In the genomic region with DNA sequence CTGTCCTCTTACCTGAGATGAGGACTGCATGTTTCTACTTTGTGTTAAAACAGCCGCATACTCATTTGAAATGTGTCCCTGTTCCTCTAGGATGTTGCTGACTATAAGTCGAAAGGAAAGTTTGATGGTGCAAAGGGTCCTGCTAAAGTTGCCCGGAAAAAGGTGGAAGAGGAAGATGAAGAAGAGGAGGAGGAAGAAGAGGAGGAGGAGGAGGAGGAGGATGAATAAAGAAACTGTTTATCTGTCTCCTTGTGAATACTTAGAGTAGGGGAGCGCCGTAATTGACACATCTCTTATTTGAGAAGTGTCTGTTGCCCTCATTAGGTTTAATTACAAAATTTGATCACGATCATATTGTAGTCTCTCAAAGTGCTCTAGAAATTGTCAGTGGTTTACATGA, we compare ENCODE assay signal across 6 cellular contexts. TPM values are rescaled to one million over a fixed set of nuclear protein-coding genes. Genes with fewer than 3 reads are reported as not detected.
DNase-seq lines count a peak whose midpoint lies in the region; ATAC-seq, FAIRE-seq and TF ChIP-seq lines count a peak whose summit lies in the region.
"Not testable (repeated sequence)": the region's sequence is repeated elsewhere in the genome, so short reads cannot be mapped to it uniquely, and the experiment has no call there.

No MANE protein-coding gene starts in this region.

- not testable (repeated sequence) for H3K4me1 ChIP-seq in A549; HEK293 (ENCODE audit: control insufficient read depth, insufficient read depth, low read length); H1 (replicated peaks in 1 of 4; ENCODE audit: control insufficient read depth in 3 of 4, insufficient read depth in 4 of 4, low read length in 3 of 4); pancreas

- not testable (repeated sequence) for H2BK5ac ChIP-seq in H1 (ENCODE audit: low read depth, low read length)

- H3K36me3 Mint-ChIP-seq in Calu3 (ENCODE audit: insufficient read depth, unreplicated experiment) (peaks cover 24% of the 10 kb centered on the region), endothelial cell (ENCODE audit: low read depth, unreplicated experiment) (peaks cover 15% of the 10 kb centered on the region)

- POLR2A ChIA-PET in A549 (lab: Yijun Ruan, JAX); HEK293 (lab: Yijun Ruan, JAX): not testable (repeated sequence)
- POLR2A ChIA-PET in H1 (lab: Charles Lee; ENCODE audit: partially characterized antibody), result interaction anchor here (0.9 to 1.5 kb wide), 2 partner anchors 10 to 13 kb away, joined by 3 to 7 read pairs; no protein-coding TSS in a partner anchor

- H3K56ac ChIP-seq in H1 (replicated peaks; ENCODE audit: insufficient read length, low read depth, low read length), result not testable (repeated sequence)

- not testable (repeated sequence) for TF ChIP-seq POLR2A in A549 (IDR thresholded peaks at IDR 0.05; ENCODE audit: low read length); H1 (IDR thresholded peaks at IDR 0.05; ENCODE audit: control extremely low read depth in 1 of 2, low read depth in 2 of 2, low read length in 2 of 2)

- peaks cover 11% of the 10 kb centered on the region for H3K4me1 Mint-ChIP-seq in Calu3 (ENCODE audit: low read depth, unreplicated experiment)
- peaks cover 12% of the 10 kb centered on the region for H3K4me1 Mint-ChIP-seq in endothelial cell (ENCODE audit: unreplicated experiment)

- 94% methylated on average over 6 of the region's 6 CpGs for WGBS in A549 (ENCODE audit: missing lambda C conversion rate)
- 93% methylated on average over 6 of the region's 6 CpGs; no CpG with 5 or more reads in 1 of the 2 experiments for WGBS in H1 (ENCODE audit: extremely low coverage in 1 of 2, insufficient coverage in 1 of 2, insufficient read length in 1 of 2, insufficient replicate concordance in 2 of 2, low coverage in 1 of 2, low lambda C conversion rate in 2 of 2, missing lambda C conversion rate in 1 of 2), 2 experiments
- 85 to 97% methylated on average over 6 of the region's 6 CpGs for WGBS in pancreas, 2 donors

- H3K27ac ChIP-seq in A549; HEK293 (ENCODE audit: extremely low read depth, low read depth, low read length); H1 (ENCODE audit: low read depth, low read length); pancreas: not testable (repeated sequence)

- CTCF ChIA-PET in A549 (lab: Yijun Ruan, JAX); Calu3 (lab: Charles Lee): not testable (repeated sequence)
- CTCF ChIA-PET in HEK293 (lab: Yijun Ruan, JAX), result interaction anchor here (1.6 kb wide), 1 partner anchor 215 kb away, joined by 4 read pairs; no protein-coding TSS in a partner anchor
- CTCF ChIA-PET in H1 (lab: Charles Lee; ENCODE audit: partially characterized antibody), result interaction anchor here (0.8 kb wide), 1 partner anchor 214 kb away, joined by 3 read pairs; no protein-coding TSS in a partner anchor

- intact Hi-C loops in Calu3 (cut with micrococcal nuclease; ENCODE audit: unreplicated experiment), result loop anchor here (10.0 kb wide), 1 partner anchor 213 kb away; no protein-coding TSS in a partner anchor
- intact Hi-C loops in pancreas (cut with DNase I), result not testable (repeated sequence)

- not testable (repeated sequence) for H3K18ac ChIP-seq in H1 (ENCODE audit: extremely low read depth, low read length)

- not testable (repeated sequence) for H4K91ac ChIP-seq in H1 (replicated peaks; ENCODE audit: insufficient read length, low read length)

- H2AFZ ChIP-seq in H1 (ENCODE audit: low read length), result not testable (repeated sequence)

- not testable (repeated sequence) for H2BK120ac ChIP-seq in H1 (replicated peaks; ENCODE audit: low read depth, low read length)

- not testable (repeated sequence) for TF ChIP-seq CTCF in A549 (IDR thresholded peaks at IDR 0.05); Calu3 (IDR thresholded peaks at IDR 0.05; ENCODE audit: unreplicated experiment); HEK293 (tag by site-specific recombination; IDR thresholded peaks at IDR 0.05); H1 (IDR thresholded peaks at IDR 0.05; ENCODE audit: control extremely low read depth in 1 of 3, insufficient read depth in 1 of 3, low read depth in 1 of 3, low read length in 3 of 3); endothelial cell (IDR thresholded peaks at IDR 0.05; ENCODE audit: unreplicated experiment); pancreas (IDR thresholded peaks at IDR 0.05)

- not testable (repeated sequence) for H2BK20ac ChIP-seq in H1 (ENCODE audit: low read length)

- BruUV-seq in Calu3 (replicated peaks; lab: Mats Ljungman, UMichigan), result TSS peak; percentile 11

- not testable (repeated sequence) for H3K23me2 ChIP-seq in H1 (ENCODE audit: low read depth, low read length)

- H3K36me3 ChIP-seq in HEK293 (ENCODE audit: control insufficient read depth in 2 of 2, insufficient read depth in 1 of 2, low read length in 2 of 2) (peaks cover 5 to 37% of the 10 kb centered on the region in 2 experiments), H1 (ENCODE audit: control insufficient read depth in 2 of 4, insufficient read depth in 4 of 4, low read length in 3 of 4) (peaks cover 4 to 29% (median 21%) of the 10 kb centered on the region in 4 experiments; a peak in 6 of 8 replicates)
- not testable (repeated sequence) for H3K36me3 ChIP-seq in pancreas

- TF ChIP-seq RAD21 in A549 (conservative IDR thresholded peaks at IDR 0.05 in 1 of 2, IDR thresholded peaks at IDR 0.05 in 1 of 2); H1 (IDR thresholded peaks at IDR 0.05 in 1 of 2, conservative IDR thresholded peaks at IDR 0.05 in 1 of 2; ENCODE audit: low read depth in 2 of 2, low read length in 2 of 2): not testable (repeated sequence)

- H3K27me3 Mint-ChIP-seq in Calu3 (ENCODE audit: unreplicated experiment); endothelial cell (ENCODE audit: unreplicated experiment): not testable (repeated sequence)

- not testable (repeated sequence) for H3K9me3 Mint-ChIP-seq in Calu3 (ENCODE audit: low read depth, unreplicated experiment); endothelial cell (ENCODE audit: unreplicated experiment)

- H3K79me2 ChIP-seq in H1 (ENCODE audit: control insufficient read depth in 1 of 2, insufficient read depth in 2 of 2, low read length in 2 of 2), result peaks cover 0 to 21% of the 10 kb centered on the region in 2 experiments; a peak in 3 of 4 replicates

- H3K9ac ChIP-seq in H1 (replicated peaks in 1 of 4; ENCODE audit: extremely low read depth in 1 of 4, low read depth in 3 of 4, low read length in 3 of 4), result not testable (repeated sequence)

- peaks cover 3 to 12% of the 10 kb centered on the region in 2 experiments for H4K20me1 ChIP-seq in H1 (replicated peaks in 1 of 2; ENCODE audit: control insufficient read depth in 1 of 2, insufficient read depth in 2 of 2, low read length in 2 of 2)

- not testable (repeated sequence) for H4K5ac ChIP-seq in H1 (ENCODE audit: insufficient read length, low read depth, low read length)

- H3K27ac Mint-ChIP-seq in Calu3 (ENCODE audit: unreplicated experiment); endothelial cell (ENCODE audit: unreplicated experiment): not testable (repeated sequence)

- H2BK15ac ChIP-seq in H1 (ENCODE audit: low read length), result not testable (repeated sequence)

- not testable (repeated sequence) for H2BK12ac ChIP-seq in H1 (ENCODE audit: low read depth, low read length)

- ATAC-seq in A549, pancreas: not testable (repeated sequence)

- H3K9me3 ChIP-seq in A549; HEK293 (ENCODE audit: control insufficient read depth, insufficient read depth, low read depth, low read length); H1 (ENCODE audit: insufficient read depth in 2 of 2, low read depth in 1 of 2, low read length in 1 of 2); pancreas: not testable (repeated sequence)

- H3K4ac ChIP-seq in H1 (replicated peaks; ENCODE audit: insufficient read length, low read depth, low read length), result not testable (repeated sequence)

- H3K23ac ChIP-seq in H1 (ENCODE audit: insufficient read length), result not testable (repeated sequence)

- not testable (repeated sequence) for TF ChIP-seq EP300 in A549 (IDR thresholded peaks at IDR 0.05); H1 (IDR thresholded peaks at IDR 0.05; ENCODE audit: borderline replicate concordance in 1 of 2, low read depth in 2 of 2, low read length in 2 of 2)

- H3K79me1 ChIP-seq in H1 (ENCODE audit: low read depth, low read length), result not testable (repeated sequence)

- not testable (repeated sequence) for H3K4me3 Mint-ChIP-seq in Calu3 (ENCODE audit: low read depth, unreplicated experiment)
- H3K4me3 Mint-ChIP-seq in endothelial cell (ENCODE audit: unreplicated experiment), result peak overlapping the region; percentile 59

- not testable (repeated sequence) for H2AK5ac ChIP-seq in H1 (ENCODE audit: low read depth, low read length)

- not testable (repeated sequence) for DNase-seq in A549 (ENCODE audit: low read depth in 1 of 2, low spot score in 1 of 2); Calu3; H1 (ENCODE audit: low read depth in 1 of 2, low spot score in 2 of 2); endothelial cell (ENCODE audit: low spot score); pancreas

- H4K8ac ChIP-seq in H1 (ENCODE audit: extremely low read depth, insufficient read depth, low read length), result not testable (repeated sequence)

- not testable (repeated sequence) for H3K4me2 ChIP-seq in A549; H1 (ENCODE audit: insufficient read depth in 1 of 2, low read depth in 2 of 2, low read length in 2 of 2)

- FAIRE-seq in A549 (lab: Jason Lieb, UNC), result peak; percentile 43
- FAIRE-seq in H1 (lab: Jason Lieb, UNC), result peak; percentile 66
- FAIRE-seq in pancreas (lab: Jason Lieb, UNC), result peak; percentile 79

- not testable (repeated sequence) for H3K4me3 ChIP-seq in A549; HEK293 (ENCODE audit: low read depth, low read length); H1 (ENCODE audit: extremely low read depth in 1 of 4, insufficient read depth in 2 of 4, low read depth in 3 of 4, low read length in 4 of 4); pancreas

- not testable (repeated sequence) for H3K27me3 ChIP-seq in H1 (replicated peaks in 1 of 4; ENCODE audit: control insufficient read depth in 3 of 4, extremely low read depth in 1 of 4, insufficient read depth in 3 of 4, low read length in 3 of 4); pancreas

- not testable (repeated sequence) for H3K14ac ChIP-seq in H1 (ENCODE audit: insufficient read length)

RNA-seq across cellular contexts. Expression of a gene that starts 4.6 kb away (rescaled TPM):
- polyA plus RNA-seq in A549 (2011; rRNA removed) (110 and 142 TPM in 2 replicates), A549 (2017; fragmentation: RNase III; extraction: RNeasy Plus Mini Kit Qiagen cat#74134 plus additional on column Dnase treatment) (94.6 to 121 TPM (median 104 TPM) in 3 replicates), H1 (2011; rRNA removed) (34.1 and 55.8 TPM in 2 replicates), pancreas (10 to 100 TPM in 1 of 2 donors, 1 to 10 TPM in 1; 9.5 to 17.4 TPM)
- 27.0 and 27.1 TPM in 2 replicates for polyA plus RNA-seq in A549 (2012; cell fraction: cytosol; rRNA removed)
- polyA plus RNA-seq in A549 (2012; cell fraction: nucleus; rRNA removed), result 6.8 and 14.5 TPM in 2 replicates
- polyA minus RNA-seq in A549 (2011; rRNA and poly(A)+ RNA removed), result 34.7 and 37.6 TPM in 2 replicates
- total RNA-seq in Calu3 (2022) (99.4 and 143 TPM in 2 replicates), endothelial cell (ENCODE audit: unreplicated experiment) (104 TPM), pancreas (10 to 100 TPM in 2 of 6 donors, 1 to 10 TPM in 4; 3.9 to 12.8 (median 5.5) TPM)
- 340 and 346 TPM in 2 replicates for total RNA-seq in H1 (2021; fragmentation: NEBNext Ultra II Directional; extraction: Animal tissue kit (Norgen Biotek cat#: 25700))
- polyA plus RNA-seq in H1 (2011; cell fraction: cytosol; rRNA removed), result 75.2 TPM
- 17.0 TPM for polyA plus RNA-seq in H1 (2011; cell fraction: nucleus; rRNA removed)
- 179 to 527 TPM (median 189 TPM) in 4 replicates for polyA plus RNA-seq in H1 (2012, experiment 1 of 2)
- 50.1 TPM for polyA plus RNA-seq in H1 (2012, experiment 2 of 2)
- 237 TPM for polyA plus RNA-seq in H1 (2013, experiment 1 of 2)
- polyA plus RNA-seq in H1 (2013, experiment 2 of 2), result 238 TPM
- 60.8 and 61.3 TPM in 2 replicates for polyA minus RNA-seq in H1 (2011; rRNA and poly(A)+ RNA removed)
- polyA minus RNA-seq in H1 (2011; cell fraction: cytosol; rRNA and poly(A)+ RNA removed), result 57.7 TPM
- 46.2 TPM for polyA minus RNA-seq in H1 (2011; cell fraction: nucleus; rRNA and poly(A)+ RNA removed)
